22 cellular contexts compared by ENCODE assay signal in genomic region chr5:6166698-6167394, GRCh38.
"Had no signal": no experiment of that assay in that cellular context is flagged by ENCODE, and none has a peak within 500 bp of the region (broad histone marks: within the 10 kb centered on the region; RNA-seq: fewer than 3 reads in every experiment).

No MANE protein-coding gene starts in this region.

- H3K36me3 ChIP-seq: cardiac muscle cell, spleen, thoracic aorta, upper lobe of right lung, WERI-Rb-1 had no signal

- ATAC-seq: effector memory CD8-positive, alpha-beta T cell; left lobe of liver; stimulated activated naive B cell treated with anti-CD40 and anti-IgM and Interleukin-4, amounts not matched to agents 10 μg/mL and 1 μg/mL and 100 μg/mL, for 72 hours; upper lobe of right lung had no signal

- H3K9me3 ChIP-seq: thoracic aorta, upper lobe of right lung had no signal

- H3K4me1 Mint-ChIP-seq: nephron; stimulated activated naive B cell treated with anti-CD40 and anti-IgM and Interleukin-4, amounts not matched to agents 10 μg/mL and 1 μg/mL and 100 μg/mL, for 72 hours had no signal

- DNase-seq: activated CD4-positive, alpha-beta T cell treated with anti-CD3 and anti-CD28 coated beads, Interleukin-2, amount 50 U/mL, for 48 hours; activated gamma-delta T cell treated with Interleukin-2 at 50 U/mL for 16 hours; effector memory CD8-positive, alpha-beta T cell; foreskin melanocyte; glutamatergic neuron; hypothalamus; kidney; midbrain; nucleus accumbens; posterior cingulate gyrus; spleen; stimulated activated naive B cell treated with anti-CD40 and anti-IgM and Interleukin-4, amounts not matched to agents 10 μg/mL and 1 μg/mL and 100 μg/mL, for 72 hours; upper lobe of right lung; WERI-Rb-1 had no signal

- H3K4me1 ChIP-seq: spleen, upper lobe of right lung had no signal

- H3K4me3 ChIP-seq: cardiac muscle cell, lung, spleen, thoracic aorta, upper lobe of right lung had no signal

- H3K27ac Mint-ChIP-seq: activated naive CD8-positive, alpha-beta T cell; dendritic cell treated with granulocyte-macrophage colony-stimulating factor and Interleukin-4, amounts not matched to agents 40 ng/mL and 50 ng/mL, for 4 days; effector memory CD8-positive, alpha-beta T cell; nephron; stimulated activated naive B cell treated with anti-CD40 and anti-IgM and Interleukin-4, amounts not matched to agents 10 μg/mL and 1 μg/mL and 100 μg/mL, for 72 hours had no signal

- H3K36me3 Mint-ChIP-seq: activated naive CD8-positive, alpha-beta T cell; stimulated activated naive B cell treated with anti-CD40 and anti-IgM and Interleukin-4, amounts not matched to agents 10 μg/mL and 1 μg/mL and 100 μg/mL, for 72 hours had no signal

- H3K27ac ChIP-seq: cardiac muscle cell, epithelial cell of prostate, spleen, thoracic aorta, upper lobe of right lung, WERI-Rb-1 had no signal

- H3K9me3 Mint-ChIP-seq: dendritic cell treated with granulocyte-macrophage colony-stimulating factor and Interleukin-4, amounts not matched to agents 40 ng/mL and 50 ng/mL, for 4 days had no signal

- H3K27me3 ChIP-seq: cardiac muscle cell, upper lobe of right lung had no signal

- H3K4me3 Mint-ChIP-seq: activated naive CD8-positive, alpha-beta T cell; dendritic cell treated with granulocyte-macrophage colony-stimulating factor and Interleukin-4, amounts not matched to agents 40 ng/mL and 50 ng/mL, for 4 days; effector memory CD8-positive, alpha-beta T cell; nephron; stimulated activated naive B cell treated with anti-CD40 and anti-IgM and Interleukin-4, amounts not matched to agents 10 μg/mL and 1 μg/mL and 100 μg/mL, for 72 hours had no signal
